ENCODE assay signal across 17 cellular contexts in the genomic region with DNA sequence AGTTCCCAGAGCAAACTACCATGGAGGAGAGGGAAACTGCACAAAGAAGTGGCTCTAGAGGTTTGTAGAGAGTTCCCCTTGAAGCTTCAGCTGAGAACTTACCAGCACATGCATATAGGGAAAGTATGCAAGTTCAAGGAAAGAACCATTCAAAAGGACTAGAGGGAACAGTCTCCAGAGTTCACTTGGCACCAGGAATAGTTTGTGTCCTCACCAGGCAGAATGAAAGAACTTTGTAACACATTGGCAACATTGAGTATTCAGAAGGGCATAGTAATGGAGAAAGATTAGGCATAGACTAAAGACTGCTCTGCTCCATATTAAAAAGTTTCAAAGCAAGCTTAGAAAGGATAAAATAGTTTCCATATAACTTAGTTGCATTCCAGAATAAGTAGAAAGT.
DNase-seq lines count a peak whose midpoint lies in the region; ATAC-seq and TF ChIP-seq lines count a peak whose summit lies in the region.
"Had no signal": no experiment of that assay in that cellular context is flagged by ENCODE, and none has a peak within 500 bp of the region (broad histone marks: within the 10 kb centered on the region; RNA-seq: fewer than 3 reads in every experiment).

No MANE protein-coding gene starts in this region.

- H4K20me1 ChIP-seq in mammary epithelial cell (ENCODE audit: insufficient read depth, low read length): no peaks in the 10 kb centered on the region
- H4K20me1 ChIP-seq: BLaER1 treated with 17β-estradiol and CSF1 and Interleukin-3, amounts not matched to agents 10 nM and 100 nM had no signal

- no peak overlapping the region for H3K4me2 ChIP-seq in mammary epithelial cell (ENCODE audit: insufficient read depth, low read depth, low read length)
- H3K4me2 ChIP-seq: A549; BLaER1 treated with 17β-estradiol and CSF1 and Interleukin-3, amounts not matched to agents 10 nM and 100 nM had no signal

- no peaks in the 10 kb centered on the region for H3K9me3 ChIP-seq in thyroid gland
- no peaks in the 10 kb centered on the region for H3K9me3 ChIP-seq in mammary epithelial cell (replicated peaks; ENCODE audit: insufficient read depth, low read length)

- intact Hi-C loops in thyroid gland (cut with DNase I) (no loop called here), mammary epithelial cell (cut with micrococcal nuclease) (no loop called here)

- dilution Hi-C loops in mammary epithelial cell (cut with HindIII; ENCODE audit: low sequenced_read_pairs): no loop called here

- TF ChIP-seq POLR2A in thyroid gland (IDR thresholded peaks at IDR 0.05): no peak

- CTCF ChIA-PET in mammary epithelial cell (lab: Charles Lee; ENCODE audit: low non-redundant PET): no interaction called here

- ATAC-seq in left lobe of liver (peak; percentile 90), HG03039 (IDR thresholded peaks at IDR 0.05; ENCODE audit: unreplicated experiment) (no peak)
- ATAC-seq: A549; CD8-positive, alpha-beta T cell had no signal

- BruUV-seq in mammary epithelial cell (replicated peaks; lab: Mats Ljungman, UMichigan): no TSS peak

- H3K9ac ChIP-seq in mammary epithelial cell (ENCODE audit: insufficient read depth, low read length): no peak overlapping the region
- H3K9ac ChIP-seq: BLaER1 treated with 17β-estradiol and CSF1 and Interleukin-3, amounts not matched to agents 10 nM and 100 nM had no signal

- DNase-seq in left lobe of liver (ENCODE audit: low spot score): no peak
- DNase-seq in thyroid gland: peak; percentile 25 to 32
- no peak for DNase-seq in NCI-H1092 (lab: John Stamatoyannopoulos, UW)
- DNase-seq in mammary epithelial cell: no peak
- DNase-seq: AML-193; Caco-2; Calu3; CD4-positive, alpha-beta T cell; CD8-positive, alpha-beta T cell; DMS79 treated with DMSO at 0.1 percent for 48 hours; GF-D8 had no signal

- H2AFZ ChIP-seq in mammary epithelial cell (ENCODE audit: low read depth, low read length): no peak overlapping the region

- H3K4me3 ChIP-seq in thyroid gland (replicated peaks in 1 of 3) (no peak overlapping the region), mammary epithelial cell (replicated peaks in 1 of 3; ENCODE audit: insufficient read depth in 1 of 3, low read depth in 2 of 3, low read length in 3 of 3) (no peak overlapping the region)
- H3K4me3 ChIP-seq: A549; BLaER1 treated with 17β-estradiol and CSF1 and Interleukin-3, amounts not matched to agents 10 nM and 100 nM had no signal

- H3K36me3 ChIP-seq in thyroid gland (no peaks in the 10 kb centered on the region), mammary epithelial cell (ENCODE audit: insufficient read depth, low read length) (no peaks in the 10 kb centered on the region)
- H3K36me3 ChIP-seq: BLaER1 treated with 17β-estradiol and CSF1 and Interleukin-3, amounts not matched to agents 10 nM and 100 nM had no signal

- TF ChIP-seq CTCF in 22Rv1 (IDR thresholded peaks at IDR 0.05) (no peak), VCaP (conservative IDR thresholded peaks at IDR 0.05) (no peak), thyroid gland (IDR thresholded peaks at IDR 0.05) (no peak), mammary epithelial cell (conservative IDR thresholded peaks at IDR 0.05 in 1 of 2, IDR thresholded peaks at IDR 0.05 in 1 of 2; ENCODE audit: extremely low read depth in 1 of 2, insufficient read depth in 1 of 2, low read depth in 1 of 2, low read length in 2 of 2) (no peak)

- H3K27me3 ChIP-seq in thyroid gland (no peaks in the 10 kb centered on the region), mammary epithelial cell (ENCODE audit: insufficient read depth, low read length) (no peaks in the 10 kb centered on the region)
- H3K27me3 ChIP-seq: BLaER1 treated with 17β-estradiol and CSF1 and Interleukin-3, amounts not matched to agents 10 nM and 100 nM had no signal

- H3K27ac ChIP-seq in 22Rv1: peak overlapping the region; percentile 74
- peak overlapping the region; percentile 73 for H3K27ac ChIP-seq in VCaP
- H3K27ac ChIP-seq in thyroid gland: peak overlapping the region in 2 of 3 donors; percentile 40 to 74
- no peak overlapping the region for H3K27ac ChIP-seq in mammary epithelial cell (ENCODE audit: insufficient read depth, low read depth, low read length)
- H3K27ac ChIP-seq: A549; BLaER1 treated with 17β-estradiol and CSF1 and Interleukin-3, amounts not matched to agents 10 nM and 100 nM; C4-2B had no signal

- in situ Hi-C loops in mammary epithelial cell (cut with MboI; ENCODE audit: low sequenced_read_pairs in 2 of 2): no loop called here

- no peaks in the 10 kb centered on the region for H3K79me2 ChIP-seq in mammary epithelial cell (ENCODE audit: insufficient read depth, low read length)

- H3K4me1 ChIP-seq in thyroid gland (peaks cover 18 to 34% of the 10 kb centered on the region in 2 donors), mammary epithelial cell (ENCODE audit: insufficient read depth, low read length) (no peaks in the 10 kb centered on the region)
- H3K4me1 ChIP-seq: A549; BLaER1 treated with 17β-estradiol and CSF1 and Interleukin-3, amounts not matched to agents 10 nM and 100 nM; Caco-2 had no signal

Comparison
In these comparisons a context has a peak if more than half of its experiments do, and no peak if none do; other contexts are left out.
1. DNase-seq: peak in thyroid gland (2 of 2); none in left lobe of liver (single experiment), NCI-H1092 (single experiment) and mammary epithelial cell (single experiment).